In genomic region chr1:36609241-36610027, GRCh38 we compare ENCODE assay signal across 9 cellular contexts.
DNase-seq lines count a peak whose midpoint lies in the region; ATAC-seq, FAIRE-seq and TF ChIP-seq lines count a peak whose summit lies in the region.
"Had no signal": no experiment of that assay in that cellular context is flagged by ENCODE, and none has a peak within 500 bp of the region (broad histone marks: within the 10 kb centered on the region; RNA-seq: fewer than 3 reads in every experiment).

No MANE protein-coding gene starts in this region.

- H3K9me3 ChIP-seq in upper lobe of right lung (no peaks in the 10 kb centered on the region), uterus (no peaks in the 10 kb centered on the region)

- H3K4me3 ChIP-seq in GM06990 (replicated peaks; ENCODE audit: low read depth, low read length) = no peak overlapping the region
- H3K4me3 ChIP-seq in upper lobe of right lung = no peak overlapping the region
- no peak overlapping the region for H3K4me3 ChIP-seq in uterus

- intact Hi-C loops in upper lobe of right lung (cut with DNase I) = no loop called here
- intact Hi-C loops in uterus (cut with DNase I; ENCODE audit: low total_unique reads) = no loop called here

- no peak for TF ChIP-seq POLR2A in uterus (IDR thresholded peaks at IDR 0.05)

- FAIRE-seq in A204.1 (lab: Jason Lieb, UNC) = peak; percentile 27

- H3K27ac ChIP-seq in upper lobe of right lung = no peak overlapping the region
- H3K27ac ChIP-seq in uterus = no peak overlapping the region

- peak; percentile 78 for ATAC-seq in upper lobe of right lung
- ATAC-seq: naive thymus-derived CD8-positive, alpha-beta T cell had no signal

- DNase-seq in GM06990 (ENCODE audit: extremely low read depth, insufficient read length) (peak; percentile 17), NCI-H146 treated with DMSO at 0.1 percent for 48 hours (lab: John Stamatoyannopoulos, UW; ENCODE audit: unreplicated experiment) (peak; percentile 53), SW480 (ENCODE audit: low spot score) (peak; percentile 34), dermis blood vessel endothelial cell (peak; percentile 67), midbrain (lab: John Stamatoyannopoulos, UW) (peak; percentile 75), upper lobe of right lung (peak; percentile 64), uterus (no peak)

- TF ChIP-seq CTCF in GM06990 (IDR thresholded peaks at IDR 0.05; ENCODE audit: insufficient read depth, low read length, poor library complexity, severe bottlenecking) = peak; percentile 91
- peak; percentile 63 for TF ChIP-seq CTCF in upper lobe of right lung (IDR thresholded peaks at IDR 0.05)
- no peak for TF ChIP-seq CTCF in uterus (IDR thresholded peaks at IDR 0.05)

- H3K4me1 ChIP-seq in upper lobe of right lung (no peaks in the 10 kb centered on the region), uterus (no peaks in the 10 kb centered on the region)

- H3K36me3 ChIP-seq in GM06990 (ENCODE audit: control insufficient read depth, insufficient read depth, low read length) (no peaks in the 10 kb centered on the region), upper lobe of right lung (no peaks in the 10 kb centered on the region), uterus (no peaks in the 10 kb centered on the region)

- H3K27me3 ChIP-seq in GM06990 (replicated peaks; ENCODE audit: control insufficient read depth, insufficient read depth, low read length) (no peaks in the 10 kb centered on the region; the same call in 1 of the 2 replicates), upper lobe of right lung (no peaks in the 10 kb centered on the region), uterus (no peaks in the 10 kb centered on the region)

Comparison
In these comparisons a context has a peak if more than half of its experiments do, and no peak if none do; other contexts are left out.
1. DNase-seq: peak in GM06990 (single experiment), NCI-H146 treated with DMSO at 0.1 percent for 48 hours (single experiment), SW480 (single experiment), dermis blood vessel endothelial cell (single experiment), midbrain (single experiment) and upper lobe of right lung (single experiment); none in uterus (0 of 2).
2. CTCF ChIP-seq: peak in GM06990 (single experiment) and upper lobe of right lung (single experiment); none in uterus (0 of 4).